ENCODE assay signal across 12 cellular contexts in genomic region chr3:23776352-23776891, GRCh38. TPM values are rescaled to one million over a fixed set of nuclear protein-coding genes. Genes with fewer than 3 reads are reported as not detected.
DNase-seq lines count a peak whose midpoint lies in the region; ATAC-seq and TF ChIP-seq lines count a peak whose summit lies in the region.
"Had no signal": no experiment of that assay in that cellular context is flagged by ENCODE, and none has a peak within 500 bp of the region (broad histone marks: within the 10 kb centered on the region; RNA-seq: fewer than 3 reads in every experiment).

No MANE protein-coding gene starts in this region.

- H3K4me3 Mint-ChIP-seq in WTC11: no peak overlapping the region
- no peak overlapping the region for H3K4me3 Mint-ChIP-seq in progenitor cell of endocrine pancreas (ENCODE audit: low read depth)
- H3K4me3 Mint-ChIP-seq: memory B cell had no signal

- H3K9me3 Mint-ChIP-seq in WTC11 (peaks cover 2% of the 10 kb centered on the region), progenitor cell of endocrine pancreas (ENCODE audit: low read depth) (no peaks in the 10 kb centered on the region)
- H3K9me3 Mint-ChIP-seq: memory B cell had no signal

- TF ChIP-seq CTCF in WTC11 (IDR thresholded peaks at IDR 0.05): no peak
- TF ChIP-seq CTCF in progenitor cell of endocrine pancreas (IDR thresholded peaks at IDR 0.05; ENCODE audit: unreplicated experiment): no peak

- CTCF ChIA-PET in WTC11 (lab: Charles Lee): interaction anchor here (1.7 kb wide), 1 partner anchor 112 kb away, joined by 4 read pairs; no protein-coding TSS in a partner anchor

- H3K36me3 Mint-ChIP-seq in WTC11 (no peaks in the 10 kb centered on the region), progenitor cell of endocrine pancreas (ENCODE audit: insufficient read depth) (no peaks in the 10 kb centered on the region)
- H3K36me3 Mint-ChIP-seq: memory B cell had no signal

- POLR2A ChIA-PET in WTC11 (lab: Charles Lee): no interaction called here

- H3K27ac Mint-ChIP-seq in WTC11: no peak overlapping the region
- H3K27ac Mint-ChIP-seq in progenitor cell of endocrine pancreas: no peak overlapping the region
- H3K27ac Mint-ChIP-seq: memory B cell had no signal

- no peaks in the 10 kb centered on the region for H3K27me3 Mint-ChIP-seq in WTC11 (ENCODE audit: low read depth)
- H3K27me3 Mint-ChIP-seq in progenitor cell of endocrine pancreas: no peaks in the 10 kb centered on the region
- H3K27me3 Mint-ChIP-seq: memory B cell had no signal

- ATAC-seq in WTC11: peak; percentile 60

- H3K4me1 Mint-ChIP-seq in WTC11 (0 out of 2 replicates have a peak, but pooled peaks cover 6% of the 10 kb centered on the region), progenitor cell of endocrine pancreas (ENCODE audit: low read depth) (no peaks in the 10 kb centered on the region)
- H3K4me1 Mint-ChIP-seq: memory B cell had no signal

- DNase-seq in AG08396 (ENCODE audit: low spot score) (peak; percentile 56), WTC11 (ENCODE audit: low spot score) (no peak), fibroblast of the conjunctiva (ENCODE audit: low read depth) (peak; percentile 65), occipital lobe (lab: John Stamatoyannopoulos, UW) (peak; percentile 18), progenitor cell of endocrine pancreas (ENCODE audit: low spot score, unreplicated experiment) (no peak), NCI-H1930 (lab: John Stamatoyannopoulos, UW) (no peak)
- no peak for DNase-seq in activated effector memory CD4-positive, alpha-beta T cell treated with anti-CD3 and anti-CD28 coated beads, Interleukin-2, amount 50 U/mL, for 16 hours
- no peak for DNase-seq in stimulated activated CD4-positive, alpha-beta T cell treated with anti-CD3 and anti-CD28 coated beads, Interleukin-1b, Interleukin-23, amount 100 ng/mL, for 48 hours
- DNase-seq: activated CD4-positive, CD25-positive, alpha-beta regulatory T cell treated with anti-CD3 and anti-CD28 coated beads, Interleukin-2, amount 50 U/mL, for 72 hours; colonic mucosa; Kasumi-1 had no signal

TF ChIP-seq in WTC11, 78 proteins besides CTCF, POLR2A, EP300 and RAD21:
- TF ChIP-seq NFE2L1 (CRISPR knock-in tag; IDR thresholded peaks at IDR 0.05): no peak
- no peak for TF ChIP-seq SMAD3 (CRISPR knock-in tag; IDR thresholded peaks at IDR 0.05; ENCODE audit: borderline replicate concordance)
- no peak for TF ChIP-seq ZNF121 (CRISPR knock-in tag; IDR thresholded peaks at IDR 0.05)
- TF ChIP-seq ZNF512 (CRISPR knock-in tag; IDR thresholded peaks at IDR 0.05; ENCODE audit: borderline replicate concordance): no peak
- no peak for TF ChIP-seq ARID4B (CRISPR knock-in tag; IDR thresholded peaks at IDR 0.05; ENCODE audit: borderline replicate concordance)
- no peak for TF ChIP-seq RORB (CRISPR knock-in tag; IDR thresholded peaks at IDR 0.05)
- no peak for TF ChIP-seq CREB1 (CRISPR knock-in tag; IDR thresholded peaks at IDR 0.05)
- no peak for TF ChIP-seq ZNF232 (CRISPR knock-in tag; IDR thresholded peaks at IDR 0.05)
- TF ChIP-seq USF2 (CRISPR knock-in tag; IDR thresholded peaks at IDR 0.05): no peak
- no peak for TF ChIP-seq MYBL2 (CRISPR knock-in tag; IDR thresholded peaks at IDR 0.05)
- no peak for TF ChIP-seq NR2C2 (CRISPR knock-in tag; IDR thresholded peaks at IDR 0.05)
- TF ChIP-seq ZNF317 (CRISPR knock-in tag; IDR thresholded peaks at IDR 0.05; ENCODE audit: borderline replicate concordance, low read depth): no peak
- no peak for TF ChIP-seq CREM (CRISPR knock-in tag; IDR thresholded peaks at IDR 0.05)
- no peak for TF ChIP-seq ESRRA (CRISPR knock-in tag; IDR thresholded peaks at IDR 0.05; ENCODE audit: borderline replicate concordance)
- TF ChIP-seq MXD4 (CRISPR knock-in tag; IDR thresholded peaks at IDR 0.05; ENCODE audit: borderline replicate concordance): no peak
- no peak for TF ChIP-seq USF1 (CRISPR knock-in tag; IDR thresholded peaks at IDR 0.05)
- no peak for TF ChIP-seq ATF3 (CRISPR knock-in tag; conservative IDR thresholded peaks at IDR 0.05)
- TF ChIP-seq ZNF396 (CRISPR knock-in tag; IDR thresholded peaks at IDR 0.05; ENCODE audit: borderline replicate concordance): no peak
- TF ChIP-seq FOXP4 (CRISPR knock-in tag; IDR thresholded peaks at IDR 0.05): no peak
- TF ChIP-seq SP1 (CRISPR knock-in tag; conservative IDR thresholded peaks at IDR 0.05): no peak

RNA-seq across cellular contexts. Expression of gene UBE2E1, which starts 29.3 kb away (rescaled TPM):
- total RNA-seq in WTC11 (2021) (115 to 124 TPM (median 121 TPM) in 3 replicates), occipital lobe (107 TPM), progenitor cell of endocrine pancreas (129 and 134 TPM in 2 replicates)

Comparison
In these comparisons a context has a peak if more than half of its experiments do, and no peak if none do; other contexts are left out.
1. DNase-seq: peak in AG08396 (single experiment), fibroblast of the conjunctiva (single experiment) and occipital lobe (single experiment); none in WTC11 (single experiment), activated effector memory CD4-positive, alpha-beta T cell treated with anti-CD3 and anti-CD28 coated beads, Interleukin-2, amount 50 U/mL, for 16 hours (single experiment), progenitor cell of endocrine pancreas (single experiment), stimulated activated CD4-positive, alpha-beta T cell treated with anti-CD3 and anti-CD28 coated beads, Interleukin-1b, Interleukin-23, amount 100 ng/mL, for 48 hours (single experiment) and NCI-H1930 (0 of 2).